27 cellular contexts compared by ENCODE assay signal in the genomic region with DNA sequence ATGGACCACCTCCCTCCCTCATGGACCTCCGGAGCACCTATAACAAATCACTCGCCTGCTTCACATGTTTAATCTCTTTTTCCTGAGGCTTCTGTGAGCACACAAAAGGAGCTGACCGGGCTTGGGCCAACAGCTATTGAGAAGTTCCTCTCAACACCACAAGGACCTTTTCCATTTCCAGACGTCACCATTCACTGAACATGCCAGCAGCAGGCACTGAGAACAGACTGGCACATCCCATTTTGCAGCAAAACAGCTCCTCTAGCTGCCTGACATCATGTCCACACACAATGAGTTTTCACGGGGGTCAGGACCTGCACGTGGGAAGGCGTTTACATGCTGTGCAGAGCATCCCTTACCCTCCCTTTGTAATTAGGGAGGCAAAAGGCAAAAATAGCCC. TPM values are rescaled to one million over a fixed set of nuclear protein-coding genes. Genes with fewer than 3 reads are reported as not detected.
DNase-seq lines count a peak whose midpoint lies in the region; ATAC-seq, FAIRE-seq and TF ChIP-seq lines count a peak whose summit lies in the region.
"Had no signal": no experiment of that assay in that cellular context is flagged by ENCODE, and none has a peak within 500 bp of the region (broad histone marks: within the 10 kb centered on the region; RNA-seq: fewer than 3 reads in every experiment).

No MANE protein-coding gene starts in this region.

- peaks cover 2% of the 10 kb centered on the region for H3K4me1 Mint-ChIP-seq in astrocyte (ENCODE audit: low read depth, unreplicated experiment)
- no peaks in the 10 kb centered on the region for H3K4me1 Mint-ChIP-seq in CD8-positive, alpha-beta T cell (ENCODE audit: low read depth)
- H3K4me1 Mint-ChIP-seq: B cell; CD8-positive, alpha-beta memory T cell had no signal

- H3K4me2 ChIP-seq in astrocyte (ENCODE audit: low read length) = no peak overlapping the region
- H3K4me2 ChIP-seq: A549; BLaER1 treated with 17β-estradiol and CSF1 and Interleukin-3, amounts not matched to agents 10 nM and 100 nM had no signal

- POLR2A ChIA-PET in CD8-positive, alpha-beta T cell (lab: Charles Lee) = no interaction called here

- peaks cover 18% of the 10 kb centered on the region for H3K27me3 ChIP-seq in left ventricle myocardium inferior (ENCODE audit: low read depth)
- H3K27me3 ChIP-seq in astrocyte (ENCODE audit: insufficient read depth, low read length) = peaks cover 34% of the 10 kb centered on the region
- H3K27me3 ChIP-seq in CD8-positive, alpha-beta T cell (ENCODE audit: insufficient read depth, low read length) = no peaks in the 10 kb centered on the region
- H3K27me3 ChIP-seq: BLaER1 treated with 17β-estradiol and CSF1 and Interleukin-3, amounts not matched to agents 10 nM and 100 nM had no signal

- peak overlapping the region; percentile 41 for H3K27ac Mint-ChIP-seq in astrocyte (ENCODE audit: unreplicated experiment)
- no peak overlapping the region for H3K27ac Mint-ChIP-seq in CD8-positive, alpha-beta T cell
- H3K27ac Mint-ChIP-seq: B cell; CD4-positive, alpha-beta T cell; CD8-positive, alpha-beta memory T cell had no signal

- no peaks in the 10 kb centered on the region for H4K20me1 ChIP-seq in astrocyte (ENCODE audit: insufficient read depth, low read length)
- H4K20me1 ChIP-seq: BLaER1 treated with 17β-estradiol and CSF1 and Interleukin-3, amounts not matched to agents 10 nM and 100 nM had no signal

- no peak overlapping the region for H3K4me3 ChIP-seq in left ventricle myocardium inferior
- no peak overlapping the region for H3K4me3 ChIP-seq in astrocyte (ENCODE audit: insufficient read depth, low read depth, low read length)
- no peak overlapping the region for H3K4me3 ChIP-seq in CD8-positive, alpha-beta T cell (ENCODE audit: low read depth, low read length)
- H3K4me3 ChIP-seq: A549; BLaER1 treated with 17β-estradiol and CSF1 and Interleukin-3, amounts not matched to agents 10 nM and 100 nM had no signal

- intact Hi-C loops in Right ventricle myocardium inferior (cut with DNase I) (no loop called here), left ventricle myocardium inferior (cut with micrococcal nuclease) (no loop called here)
- intact Hi-C loops in CD8-positive, alpha-beta T cell (cut with DNase I, micrococcal nuclease) = no loop called here

- H3K4me3 Mint-ChIP-seq in astrocyte (ENCODE audit: unreplicated experiment) = no peak overlapping the region
- no peak overlapping the region for H3K4me3 Mint-ChIP-seq in CD8-positive, alpha-beta T cell
- H3K4me3 Mint-ChIP-seq: B cell; CD4-positive, alpha-beta T cell; CD8-positive, alpha-beta memory T cell had no signal

- peaks cover 12% of the 10 kb centered on the region for H3K36me3 Mint-ChIP-seq in astrocyte (ENCODE audit: low read depth, unreplicated experiment)
- no peaks in the 10 kb centered on the region for H3K36me3 Mint-ChIP-seq in CD8-positive, alpha-beta T cell
- H3K36me3 Mint-ChIP-seq: CD8-positive, alpha-beta memory T cell had no signal

- H3K27me3 Mint-ChIP-seq in astrocyte (ENCODE audit: low read depth, unreplicated experiment) = peaks cover 21% of the 10 kb centered on the region
- no peaks in the 10 kb centered on the region for H3K27me3 Mint-ChIP-seq in CD8-positive, alpha-beta T cell (ENCODE audit: low read depth)
- H3K27me3 Mint-ChIP-seq: CD4-positive, alpha-beta T cell had no signal

- H3K36me3 ChIP-seq in left ventricle myocardium inferior (no peaks in the 10 kb centered on the region), astrocyte (ENCODE audit: insufficient read depth, low read length) (no peaks in the 10 kb centered on the region)
- H3K36me3 ChIP-seq in CD8-positive, alpha-beta T cell (ENCODE audit: insufficient read depth, low read length) = no peaks in the 10 kb centered on the region
- H3K36me3 ChIP-seq: BLaER1 treated with 17β-estradiol and CSF1 and Interleukin-3, amounts not matched to agents 10 nM and 100 nM had no signal

- H3K4me1 ChIP-seq in left ventricle myocardium inferior (peaks cover 9% of the 10 kb centered on the region), astrocyte (ENCODE audit: insufficient read depth, low read length) (no peaks in the 10 kb centered on the region)
- H3K4me1 ChIP-seq in CD8-positive, alpha-beta T cell (ENCODE audit: insufficient read depth, low read length) = no peaks in the 10 kb centered on the region
- H3K4me1 ChIP-seq: A549; BLaER1 treated with 17β-estradiol and CSF1 and Interleukin-3, amounts not matched to agents 10 nM and 100 nM had no signal

- no peak overlapping the region for H3K9ac ChIP-seq in astrocyte (ENCODE audit: low read length)
- H3K9ac ChIP-seq: BLaER1 treated with 17β-estradiol and CSF1 and Interleukin-3, amounts not matched to agents 10 nM and 100 nM had no signal

- CTCF ChIA-PET in CD8-positive, alpha-beta T cell (lab: Charles Lee) = interaction anchor here (1.0 kb wide), 1 partner anchor 11 kb away, joined by 4 read pairs; the partner anchor contains the start of gene SUSD4

- DNase-seq in Right ventricle myocardium inferior (ENCODE audit: missing footprints) = no peak
- no peak for DNase-seq in left ventricle myocardium inferior
- DNase-seq in NCI-H2227 (lab: John Stamatoyannopoulos, UW; ENCODE audit: unreplicated experiment) = peak; percentile 65
- DNase-seq in astrocyte (ENCODE audit: low read depth) = no peak
- DNase-seq in medulla oblongata (ENCODE audit: extremely low spot score) = peak; percentile 13
- no peak for DNase-seq in CD8-positive, alpha-beta T cell
- no peak for DNase-seq in NCI-H2029 (lab: John Stamatoyannopoulos, UW)
- DNase-seq: AML-193; CD4-positive, alpha-beta T cell; CD8-positive, alpha-beta memory T cell; COR-L47; DMS 273 treated with DMSO at 0.1 percent for 48 hours; DMS153; DMS53; DMS79; DND-41; GF-D8 had no signal

- peak; percentile 44 for ATAC-seq in Right ventricle myocardium inferior
- no peak for ATAC-seq in CD8-positive, alpha-beta T cell
- ATAC-seq in GM21576 (IDR thresholded peaks at IDR 0.05; ENCODE audit: unreplicated experiment) = no peak

- H3K9me3 Mint-ChIP-seq in astrocyte (ENCODE audit: unreplicated experiment) = no peaks in the 10 kb centered on the region
- H3K9me3 Mint-ChIP-seq in CD8-positive, alpha-beta T cell = no peaks in the 10 kb centered on the region
- H3K9me3 Mint-ChIP-seq: CD4-positive, alpha-beta T cell; CD8-positive, alpha-beta memory T cell had no signal

- no peaks in the 10 kb centered on the region for H3K79me2 ChIP-seq in astrocyte (ENCODE audit: insufficient read depth, low read length)

- H2AFZ ChIP-seq in astrocyte (ENCODE audit: low read depth, low read length) = no peak overlapping the region

- H3K27ac ChIP-seq in left ventricle myocardium inferior (replicated peaks) (no peak overlapping the region), astrocyte (ENCODE audit: low read depth, low read length) (no peak overlapping the region)
- no peak overlapping the region for H3K27ac ChIP-seq in CD8-positive, alpha-beta T cell (ENCODE audit: low read depth, low read length)
- H3K27ac ChIP-seq: 22Rv1; A549; BLaER1 treated with 17β-estradiol and CSF1 and Interleukin-3, amounts not matched to agents 10 nM and 100 nM; C4-2B had no signal

- FAIRE-seq in astrocyte (lab: Jason Lieb, UNC) = no peak
- FAIRE-seq: A549, G401.6, GM12891, GM19239 had no signal

- no peak for TF ChIP-seq CTCF in left ventricle myocardium inferior (IDR thresholded peaks at IDR 0.05; ENCODE audit: borderline replicate concordance)
- TF ChIP-seq CTCF in astrocyte (IDR thresholded peaks at IDR 0.05; ENCODE audit: insufficient read depth, low read depth, low read length) = no peak
- no peak for TF ChIP-seq CTCF in CD8-positive, alpha-beta T cell (IDR thresholded peaks at IDR 0.05)

- H3K9me3 ChIP-seq in left ventricle myocardium inferior (replicated peaks) (no peaks in the 10 kb centered on the region), astrocyte (ENCODE audit: insufficient read depth, low read depth, low read length) (no peaks in the 10 kb centered on the region)
- H3K9me3 ChIP-seq in CD8-positive, alpha-beta T cell (ENCODE audit: low read length) = no peaks in the 10 kb centered on the region
- H3K9me3 ChIP-seq: A549; BLaER1 treated with 17β-estradiol and CSF1 and Interleukin-3, amounts not matched to agents 10 nM and 100 nM had no signal

RNA-seq across cellular contexts. Expression of gene SUSD4, which starts 11.0 kb away (rescaled TPM):
- total RNA-seq in Right ventricle myocardium inferior (8.7 TPM), left ventricle myocardium inferior (2.5 TPM), astrocyte (9.2 and 18.8 TPM in 2 replicates)
- 1 to 10 TPM; 1.9 to 2.2 TPM for total RNA-seq in CD8-positive, alpha-beta T cell
- total RNA-seq: A172, B cell had no signal

RNA-seq across cellular contexts. Expression of gene CCDC185, which starts 40.3 kb away (rescaled TPM):
- total RNA-seq in Right ventricle myocardium inferior = not detected
- total RNA-seq in left ventricle myocardium inferior = not detected
- total RNA-seq in astrocyte = not detected in 2 replicates
- total RNA-seq in CD8-positive, alpha-beta T cell = not detected
- total RNA-seq: A172; B cell; CD4-positive, alpha-beta T cell; CD8-positive, alpha-beta memory T cell had no signal

Comparison
In these comparisons a context has a peak if more than half of its experiments do, and no peak if none do; other contexts are left out.
1. DNase-seq: peak in NCI-H2227 (single experiment) and medulla oblongata (single experiment); none in Right ventricle myocardium inferior (single experiment), left ventricle myocardium inferior (single experiment), astrocyte (single experiment), CD8-positive, alpha-beta T cell (0 of 7) and NCI-H2029 (single experiment).